17 cellular contexts compared by ENCODE assay signal in the genomic region with DNA sequence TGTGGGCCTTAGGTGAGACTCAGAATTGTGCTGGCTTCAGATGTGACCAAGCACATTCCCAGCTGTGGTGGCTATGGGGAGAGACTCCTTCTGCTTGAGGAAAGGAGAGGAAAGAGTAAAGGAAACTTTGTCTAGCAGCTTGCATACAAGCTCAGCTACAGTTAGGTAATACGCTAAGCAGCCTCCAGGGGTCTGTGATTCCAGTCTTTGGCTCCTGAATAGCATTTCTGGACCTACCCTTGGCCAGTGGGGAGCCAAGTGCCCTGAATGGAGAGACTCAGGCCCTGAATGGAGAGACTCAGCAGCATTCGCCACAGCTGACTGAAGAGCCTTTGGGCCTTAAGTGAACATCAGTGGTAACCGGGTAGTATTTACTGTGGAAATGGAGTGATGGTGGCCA.
DNase-seq lines count a peak whose midpoint lies in the region; ATAC-seq, FAIRE-seq and TF ChIP-seq lines count a peak whose summit lies in the region.
"Had no signal": no experiment of that assay in that cellular context is flagged by ENCODE, and none has a peak within 500 bp of the region (broad histone marks: within the 10 kb centered on the region; RNA-seq: fewer than 3 reads in every experiment).

No MANE protein-coding gene starts in this region.

- no TSS peak for BruUV-seq in PC-9 (replicated peaks; lab: Mats Ljungman, UMichigan)

- no peak for TF ChIP-seq CTCF in D721Med (IDR thresholded peaks at IDR 0.05; ENCODE audit: insufficient read depth, missing control alignments)
- TF ChIP-seq CTCF in H1 (IDR thresholded peaks at IDR 0.05; ENCODE audit: control extremely low read depth in 1 of 3, insufficient read depth in 1 of 3, low read depth in 1 of 3, low read length in 3 of 3): peak in 2 of 3 experiments; percentile 9 to 58; a peak in 2 of 4 replicates
- TF ChIP-seq CTCF in PC-9 (conservative IDR thresholded peaks at IDR 0.05): no peak

- H3K14ac ChIP-seq in H1 (ENCODE audit: insufficient read length): no peak overlapping the region

- H3K27me3 ChIP-seq in H1 (replicated peaks in 1 of 4; ENCODE audit: control insufficient read depth in 3 of 4, extremely low read depth in 1 of 4, insufficient read depth in 3 of 4, low read length in 3 of 4) (no peaks in the 10 kb centered on the region), PC-9 (ENCODE audit: insufficient read depth, low read depth) (no peaks in the 10 kb centered on the region)

- DNase-seq in D721Med (ENCODE audit: insufficient read length, low spot score) (no peak), HT-29 (ENCODE audit: low spot score) (peak; percentile 1), H1 (ENCODE audit: low read depth in 1 of 2, low spot score in 2 of 2) (peak; percentile 21 to 51), islet precursor cell (peak; percentile 51), SKM-1 (lab: John Stamatoyannopoulos, UW; ENCODE audit: unreplicated experiment) (no peak), PC-9 (no peak)
- no peak for DNase-seq in activated CD4-positive, alpha-beta T cell treated with anti-CD3 and anti-CD28 coated beads for 48 hours
- DNase-seq: CD4-positive, CD25-positive, alpha-beta regulatory T cell; NCI-H1417; NCI-H2029; NCI-H2171; NCI-H446; SHP77 had no signal

- POLR2A ChIA-PET in H1 (lab: Charles Lee; ENCODE audit: partially characterized antibody): no interaction called here
- POLR2A ChIA-PET in PC-9 (lab: Charles Lee; ENCODE audit: unreplicated experiment): no interaction called here

- H3F3A ChIP-seq in PC-9 (ENCODE audit: insufficient read depth, low read depth): no peaks in the 10 kb centered on the region

- H2AFZ ChIP-seq in H1 (ENCODE audit: low read length) (peak overlapping the region; percentile 96), PC-9 (no peak overlapping the region)

- peak; percentile 21 for FAIRE-seq in D721Med (lab: Jason Lieb, UNC)
- no peak for FAIRE-seq in H1 (lab: Jason Lieb, UNC)
- FAIRE-seq: GM19239, HTR-8/SVneo had no signal

- no peak overlapping the region for H2BK12ac ChIP-seq in H1 (ENCODE audit: low read depth, low read length)

- H3K9me3 ChIP-seq in H1 (ENCODE audit: insufficient read depth in 2 of 2, low read depth in 1 of 2, low read length in 1 of 2) (no peaks in the 10 kb centered on the region), PC-9 (ENCODE audit: insufficient read depth, low read depth) (no peaks in the 10 kb centered on the region)

- no peak overlapping the region for H2BK15ac ChIP-seq in H1 (ENCODE audit: low read length)

- no peaks in the 10 kb centered on the region for H3K23me2 ChIP-seq in H1 (ENCODE audit: low read depth, low read length)

- CTCF ChIA-PET in H1 (lab: Charles Lee; ENCODE audit: partially characterized antibody): interaction anchor here (0.5 to 1.1 kb wide), 6 partner anchors 11 to 1114 kb away, joined by 3 to 5 read pairs (median 3); no protein-coding TSS in a partner anchor
- CTCF ChIA-PET in PC-9 (lab: Charles Lee): no interaction called here

- no peak overlapping the region for H2AK5ac ChIP-seq in H1 (ENCODE audit: low read depth, low read length)

- H4K8ac ChIP-seq in H1 (ENCODE audit: extremely low read depth, insufficient read depth, low read length): no peak overlapping the region

- 88% methylated on average over 3 of the region's 3 CpGs; no CpG with 5 or more reads in 1 of the 2 experiments for WGBS in H1 (ENCODE audit: extremely low coverage in 1 of 2, insufficient coverage in 1 of 2, insufficient read length in 1 of 2, insufficient replicate concordance in 2 of 2, low coverage in 1 of 2, low lambda C conversion rate in 2 of 2, missing lambda C conversion rate in 1 of 2), 2 experiments

- no peaks in the 10 kb centered on the region for H3K9me2 ChIP-seq in PC-9 (ENCODE audit: insufficient read depth)

- no peak overlapping the region for H4K91ac ChIP-seq in H1 (replicated peaks; ENCODE audit: insufficient read length, low read length)

- no peak for TF ChIP-seq EP300 in H1 (IDR thresholded peaks at IDR 0.05; ENCODE audit: borderline replicate concordance in 1 of 2, low read depth in 2 of 2, low read length in 2 of 2)

- no peaks in the 10 kb centered on the region for H3K36me3 ChIP-seq in H1 (ENCODE audit: control insufficient read depth in 2 of 4, insufficient read depth in 4 of 4, low read length in 3 of 4)
- no peaks in the 10 kb centered on the region for H3K36me3 ChIP-seq in PC-9 (ENCODE audit: low read depth)
- H3K36me3 ChIP-seq: HAP-1 had no signal

- H2BK5ac ChIP-seq in H1 (ENCODE audit: low read depth, low read length): no peak overlapping the region

- no peak overlapping the region for H3K4ac ChIP-seq in H1 (replicated peaks; ENCODE audit: insufficient read length, low read depth, low read length)

- peak; percentile 20 to 46 for TF ChIP-seq RAD21 in H1 (IDR thresholded peaks at IDR 0.05 in 1 of 2, conservative IDR thresholded peaks at IDR 0.05 in 1 of 2; ENCODE audit: low read depth in 2 of 2, low read length in 2 of 2)

- H4K20me1 ChIP-seq in H1 (replicated peaks in 1 of 2; ENCODE audit: control insufficient read depth in 1 of 2, insufficient read depth in 2 of 2, low read length in 2 of 2) (no peaks in the 10 kb centered on the region), PC-9 (ENCODE audit: insufficient read depth) (no peaks in the 10 kb centered on the region)

- TF ChIP-seq POLR2A in H1 (IDR thresholded peaks at IDR 0.05; ENCODE audit: control extremely low read depth in 1 of 2, low read depth in 2 of 2, low read length in 2 of 2): no peak

- H3K4me1 ChIP-seq in H1 (replicated peaks in 1 of 4; ENCODE audit: control insufficient read depth in 3 of 4, insufficient read depth in 4 of 4, low read length in 3 of 4): no peaks in the 10 kb centered on the region
- H3K4me1 ChIP-seq in PC-9 (replicated peaks; ENCODE audit: insufficient read depth): no peaks in the 10 kb centered on the region
- H3K4me1 ChIP-seq: HAP-1 had no signal

- intact Hi-C loops in PC-9 (cut with micrococcal nuclease; ENCODE audit: unreplicated experiment): no loop called here

- H3K56ac ChIP-seq in H1 (replicated peaks; ENCODE audit: insufficient read length, low read depth, low read length): no peak overlapping the region

- no peak overlapping the region for H2BK120ac ChIP-seq in H1 (replicated peaks; ENCODE audit: low read depth, low read length)

- no peak overlapping the region for H3K23ac ChIP-seq in H1 (ENCODE audit: insufficient read length)

- H3K18ac ChIP-seq in H1 (ENCODE audit: extremely low read depth, low read length): no peak overlapping the region

- no peak overlapping the region for H4K5ac ChIP-seq in H1 (ENCODE audit: insufficient read length, low read depth, low read length)

- no peak overlapping the region for H3K9ac ChIP-seq in H1 (replicated peaks in 1 of 4; ENCODE audit: extremely low read depth in 1 of 4, low read depth in 3 of 4, low read length in 3 of 4)

- no peaks in the 10 kb centered on the region for H3K79me2 ChIP-seq in H1 (ENCODE audit: control insufficient read depth in 1 of 2, insufficient read depth in 2 of 2, low read length in 2 of 2)
- H3K79me2 ChIP-seq in PC-9 (ENCODE audit: low read depth): no peaks in the 10 kb centered on the region

- no peak overlapping the region for H2BK20ac ChIP-seq in H1 (ENCODE audit: low read length)

- H3K27ac ChIP-seq in H1 (ENCODE audit: low read depth, low read length) (no peak overlapping the region), PC-9 (no peak overlapping the region)

- H3K4me3 ChIP-seq in H1 (ENCODE audit: extremely low read depth in 1 of 4, insufficient read depth in 2 of 4, low read depth in 3 of 4, low read length in 4 of 4) (no peak overlapping the region), PC-9 (no peak overlapping the region)
- H3K4me3 ChIP-seq: HAP-1 had no signal

- H3K4me2 ChIP-seq in H1 (ENCODE audit: insufficient read depth in 1 of 2, low read depth in 2 of 2, low read length in 2 of 2) (no peak overlapping the region), PC-9 (no peak overlapping the region)

- no peaks in the 10 kb centered on the region for H3K79me1 ChIP-seq in H1 (ENCODE audit: low read depth, low read length)

- ATAC-seq in GM18868 (IDR thresholded peaks at IDR 0.05; ENCODE audit: unreplicated experiment): no peak

TF ChIP-seq in H1, 55 proteins besides CTCF, POLR2A, EP300 and RAD21 (continues in another document):
- TF ChIP-seq POLR2AphosphoS5 (IDR thresholded peaks at IDR 0.05; ENCODE audit: low read depth, low read length) (no peak), TAF1 (IDR thresholded peaks at IDR 0.05; ENCODE audit: low read depth, low read length) (no peak), EGR1 (IDR thresholded peaks at IDR 0.05; ENCODE audit: borderline replicate concordance, low read depth, low read length) (no peak), NANOG (IDR thresholded peaks at IDR 0.05; ENCODE audit: insufficient read depth, low read depth, low read length, poor library complexity, severe bottlenecking) (no peak), SP2 (IDR thresholded peaks at IDR 0.05; ENCODE audit: low read length) (no peak), SRF (IDR thresholded peaks at IDR 0.05; ENCODE audit: low read depth, low read length) (no peak), SP4 (IDR thresholded peaks at IDR 0.05; ENCODE audit: low read length) (no peak), GABPA (IDR thresholded peaks at IDR 0.05; ENCODE audit: borderline replicate concordance, insufficient read depth, low read length) (no peak), SP1 (IDR thresholded peaks at IDR 0.05; ENCODE audit: low read depth, low read length) (no peak), ZNF274 (IDR thresholded peaks at IDR 0.05; ENCODE audit: borderline replicate concordance, extremely low read depth, low read length) (no peak), HDAC6 (IDR thresholded peaks at IDR 0.05; ENCODE audit: low read depth, low read length) (no peak)
- TF ChIP-seq, protein P1, sequence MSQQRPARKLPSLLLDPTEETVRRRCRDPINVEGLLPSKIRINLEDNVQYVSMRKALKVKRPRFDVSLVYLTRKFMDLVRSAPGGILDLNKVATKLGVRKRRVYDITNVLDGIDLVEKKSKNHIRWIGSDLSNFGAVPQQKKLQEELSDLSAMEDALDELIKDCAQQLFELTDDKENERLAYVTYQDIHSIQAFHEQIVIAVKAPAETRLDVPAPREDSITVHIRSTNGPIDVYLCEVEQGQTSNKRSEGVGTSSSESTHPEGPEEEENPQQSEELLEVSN (IDR thresholded peaks at IDR 0.05): no peak
- TF ChIP-seq, protein P2, sequence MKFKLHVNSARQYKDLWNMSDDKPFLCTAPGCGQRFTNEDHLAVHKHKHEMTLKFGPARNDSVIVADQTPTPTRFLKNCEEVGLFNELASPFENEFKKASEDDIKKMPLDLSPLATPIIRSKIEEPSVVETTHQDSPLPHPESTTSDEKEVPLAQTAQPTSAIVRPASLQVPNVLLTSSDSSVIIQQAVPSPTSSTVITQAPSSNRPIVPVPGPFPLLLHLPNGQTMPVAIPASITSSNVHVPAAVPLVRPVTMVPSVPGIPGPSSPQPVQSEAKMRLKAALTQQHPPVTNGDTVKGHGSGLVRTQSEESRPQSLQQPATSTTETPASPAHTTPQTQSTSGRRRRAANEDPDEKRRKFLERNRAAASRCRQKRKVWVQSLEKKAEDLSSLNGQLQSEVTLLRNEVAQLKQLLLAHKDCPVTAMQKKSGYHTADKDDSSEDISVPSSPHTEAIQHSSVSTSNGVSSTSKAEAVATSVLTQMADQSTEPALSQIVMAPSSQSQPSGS (IDR thresholded peaks at IDR 0.05; ENCODE audit: low read length): no peak

Comparison
In these comparisons a context has a peak if more than half of its experiments do, and no peak if none do; other contexts are left out.
1. DNase-seq: peak in HT-29 (single experiment), H1 (2 of 2) and islet precursor cell (single experiment); none in D721Med (single experiment), SKM-1 (single experiment), activated CD4-positive, alpha-beta T cell treated with anti-CD3 and anti-CD28 coated beads for 48 hours (single experiment) and PC-9 (0 of 2).
2. CTCF ChIP-seq: peak in H1 (2 of 3); none in D721Med (single experiment) and PC-9 (single experiment).